Comparison of ENCODE assay signal across 31 cellular contexts in the genomic region with DNA sequence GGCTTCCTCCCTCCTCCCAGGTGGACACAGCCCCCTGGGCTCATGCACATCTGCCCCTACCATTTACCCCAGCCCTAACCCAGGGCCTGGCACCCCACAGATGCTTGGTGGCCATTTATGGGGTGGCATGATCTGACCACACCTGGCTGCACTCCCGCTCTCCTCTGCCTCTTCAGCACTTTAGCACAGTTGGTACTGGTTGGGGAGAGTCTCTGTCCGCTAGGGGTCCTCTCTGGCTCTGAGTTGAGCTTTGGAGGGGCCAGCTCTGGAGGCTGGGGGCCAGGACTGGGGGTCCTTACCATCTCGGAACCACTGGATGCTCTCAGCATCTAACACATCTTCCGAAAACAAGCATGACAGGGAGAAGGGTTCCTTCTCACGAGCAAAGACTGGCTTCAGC. TPM values are rescaled to one million over a fixed set of nuclear protein-coding genes. Genes with fewer than 3 reads are reported as not detected.
DNase-seq lines count a peak whose midpoint lies in the region; ATAC-seq, FAIRE-seq and TF ChIP-seq lines count a peak whose summit lies in the region.
"Had no signal": no experiment of that assay in that cellular context is flagged by ENCODE, and none has a peak within 500 bp of the region (broad histone marks: within the 10 kb centered on the region; RNA-seq: fewer than 3 reads in every experiment).

No MANE protein-coding gene starts in this region.

- no peak overlapping the region for H4K8ac ChIP-seq in H1 (ENCODE audit: extremely low read depth, insufficient read depth, low read length)

- no peak overlapping the region for H3K9ac ChIP-seq in H1 (replicated peaks in 1 of 4; ENCODE audit: extremely low read depth in 1 of 4, low read depth in 3 of 4, low read length in 3 of 4)
- peak overlapping the region in 1 of 3 donors; percentile 79 for H3K9ac ChIP-seq in skeletal muscle tissue (ENCODE audit: low read depth in 1 of 3, low read length in 3 of 3)
- H3K9ac ChIP-seq: BLaER1, GM23248 had no signal

- H3K18ac ChIP-seq in H1 (ENCODE audit: extremely low read depth, low read length), result no peak overlapping the region

- H2BK15ac ChIP-seq in H1 (ENCODE audit: low read length), result no peak overlapping the region

- H3K4me1 ChIP-seq in right cardiac atrium (ENCODE audit: control insufficient read depth, insufficient read depth, low read length), result peaks cover 8% of the 10 kb centered on the region
- H3K4me1 ChIP-seq in H1 (replicated peaks in 1 of 4; ENCODE audit: control insufficient read depth in 3 of 4, insufficient read depth in 4 of 4, low read length in 3 of 4), result peaks cover 0 to 6% (median 2%) of the 10 kb centered on the region in 4 experiments; a peak in 3 of 7 replicates
- H3K4me1 ChIP-seq in skeletal muscle tissue (ENCODE audit: control insufficient read depth in 3 of 3, insufficient read depth in 3 of 3, low read length in 3 of 3), result peaks cover 42 to 72% (median 69%) of the 10 kb centered on the region in 3 donors
- H3K4me1 ChIP-seq: Caco-2 had no signal

- 0 out of 2 replicates have a peak overlapping the region, but pooled peaks have one; percentile 32 for H2BK20ac ChIP-seq in H1 (ENCODE audit: low read length)

- TF ChIP-seq CTCF in H1 (IDR thresholded peaks at IDR 0.05; ENCODE audit: control extremely low read depth in 1 of 3, insufficient read depth in 1 of 3, low read depth in 1 of 3, low read length in 3 of 3), result peak; percentile 48 to 57 (median 48)

- no peak overlapping the region for H3K4me3 Mint-ChIP-seq in activated T-cell treated with anti-CD3 and anti-CD28 coated beads, Interleukin-2, amount 50 U/mL, for 4 hours
- H3K4me3 Mint-ChIP-seq: activated naive CD8-positive, alpha-beta T cell treated with anti-CD3 and anti-CD28 coated beads, Interleukin-2, amount 50 U/mL, for 24 hours had no signal

- H3K4me3 ChIP-seq in right cardiac atrium (ENCODE audit: low read length) (no peak overlapping the region), H1 (ENCODE audit: extremely low read depth in 1 of 4, insufficient read depth in 2 of 4, low read depth in 3 of 4, low read length in 4 of 4) (no peak overlapping the region), skeletal muscle tissue (ENCODE audit: low read length in 3 of 3) (no peak overlapping the region)
- H3K4me3 ChIP-seq: BLaER1, GM23248, testis had no signal

- DNase-seq in right cardiac atrium, result no peak
- no peak for DNase-seq in Right ventricle myocardium inferior (ENCODE audit: missing footprints)
- DNase-seq in NCI-H69 (lab: John Stamatoyannopoulos, UW), result peak; percentile 62
- peak in 1 of 2 experiments; percentile 63 for DNase-seq in H1 (ENCODE audit: low read depth in 1 of 2, low spot score in 2 of 2)
- DNase-seq in activated T-cell treated with anti-CD3 and anti-CD28 coated beads, Interleukin-2, amount 50 U/mL, for 4 hours, result no peak
- DNase-seq: activated CD4-positive, alpha-beta T cell treated with anti-CD3 and anti-CD28 coated beads for 4 hours; activated gamma-delta T cell treated with Interleukin-2 at 50 U/mL for 16 hours; activated naive CD8-positive, alpha-beta T cell treated with anti-CD3 and anti-CD28 coated beads, Interleukin-2, amount 50 U/mL, for 24 hours; Caco-2; effector CD8-positive, alpha-beta T cell; erythroblast; GF-D8; GM23248; head of caudate nucleus; KBM-7; mesenchymal stem cell; NCI-H1105; NCI-H2029; NCI-H526 treated with DMSO at 0.1 percent for 48 hours; stimulated activated naive CD8-positive, alpha-beta T cell treated with anti-CD3 and anti-CD28 coated beads, Interleukin-15, Interleukin-2, amounts not matched to agents 100 U/mL and 50 U/mL, for 24 hours; testis had no signal

- no peaks in the 10 kb centered on the region for H3K36me3 ChIP-seq in H1 (ENCODE audit: control insufficient read depth in 2 of 4, insufficient read depth in 4 of 4, low read length in 3 of 4)
- H3K36me3 ChIP-seq in skeletal muscle tissue (ENCODE audit: control insufficient read depth in 3 of 3, insufficient read depth in 3 of 3, low read length in 3 of 3), result peaks cover 23 to 56% (median 26%) of the 10 kb centered on the region in 3 donors
- H3K36me3 ChIP-seq: BLaER1 had no signal

- H3K23me2 ChIP-seq in H1 (ENCODE audit: low read depth, low read length), result no peaks in the 10 kb centered on the region

- ATAC-seq in right cardiac atrium (no peak), Right ventricle myocardium inferior (no peak), HG03159 (IDR thresholded peaks at IDR 0.05; ENCODE audit: unreplicated experiment) (no peak), GM18517 (IDR thresholded peaks at IDR 0.05; ENCODE audit: unreplicated experiment) (no peak)
- no peak for ATAC-seq in activated T-cell treated with anti-CD3 and anti-CD28 coated beads, Interleukin-2, amount 50 U/mL, for 4 hours
- ATAC-seq: activated naive CD8-positive, alpha-beta T cell treated with anti-CD3 and anti-CD28 coated beads, Interleukin-2, amount 50 U/mL, for 24 hours; stimulated activated naive CD8-positive, alpha-beta T cell treated with anti-CD3 and anti-CD28 coated beads, Interleukin-15, Interleukin-2, amounts not matched to agents 100 U/mL and 50 U/mL, for 24 hours had no signal

- no peak overlapping the region for H3K56ac ChIP-seq in H1 (replicated peaks; ENCODE audit: insufficient read length, low read depth, low read length)

- no peak overlapping the region for H2AK5ac ChIP-seq in H1 (ENCODE audit: low read depth, low read length)

- no peak overlapping the region for H4K5ac ChIP-seq in H1 (ENCODE audit: insufficient read length, low read depth, low read length)

- POLR2A ChIA-PET in H1 (lab: Charles Lee; ENCODE audit: partially characterized antibody), result interaction anchor here (1.0 kb wide), 1 partner anchor 14 kb away, joined by 4 read pairs; no protein-coding TSS in a partner anchor

- H3K27me3 ChIP-seq in right cardiac atrium (ENCODE audit: control insufficient read depth, insufficient read depth) (no peaks in the 10 kb centered on the region), H1 (replicated peaks in 1 of 4; ENCODE audit: control insufficient read depth in 3 of 4, extremely low read depth in 1 of 4, insufficient read depth in 3 of 4, low read length in 3 of 4) (no peaks in the 10 kb centered on the region), skeletal muscle tissue (ENCODE audit: control insufficient read depth in 3 of 3, insufficient read depth in 3 of 3, low read length in 3 of 3) (peaks cover 0 to 3% (median 0%) of the 10 kb centered on the region in 3 donors)
- H3K27me3 ChIP-seq: BLaER1, testis had no signal

- H2BK5ac ChIP-seq in H1 (ENCODE audit: low read depth, low read length), result no peak overlapping the region

- no peaks in the 10 kb centered on the region for H3K36me3 Mint-ChIP-seq in activated T-cell treated with anti-CD3 and anti-CD28 coated beads, Interleukin-2, amount 50 U/mL, for 4 hours (ENCODE audit: insufficient read depth)

- no peaks in the 10 kb centered on the region for H3K4me1 Mint-ChIP-seq in activated T-cell treated with anti-CD3 and anti-CD28 coated beads, Interleukin-2, amount 50 U/mL, for 4 hours (ENCODE audit: low read depth)

- intact Hi-C loops in right cardiac atrium (cut with DNase I), result no loop called here
- intact Hi-C loops in Right ventricle myocardium inferior (cut with DNase I), result no loop called here

- H4K91ac ChIP-seq in H1 (replicated peaks; ENCODE audit: insufficient read length, low read length), result no peak overlapping the region

- H4K20me1 ChIP-seq in H1 (replicated peaks in 1 of 2; ENCODE audit: control insufficient read depth in 1 of 2, insufficient read depth in 2 of 2, low read length in 2 of 2), result no peaks in the 10 kb centered on the region
- H4K20me1 ChIP-seq: BLaER1 had no signal

- FAIRE-seq in H1 (lab: Jason Lieb, UNC), result no peak

- H3K79me2 ChIP-seq in H1 (ENCODE audit: control insufficient read depth in 1 of 2, insufficient read depth in 2 of 2, low read length in 2 of 2), result no peaks in the 10 kb centered on the region

- no peak overlapping the region for H3K4me2 ChIP-seq in H1 (ENCODE audit: insufficient read depth in 1 of 2, low read depth in 2 of 2, low read length in 2 of 2)
- H3K4me2 ChIP-seq: BLaER1 had no signal

- no peak overlapping the region for H2AFZ ChIP-seq in H1 (ENCODE audit: low read length)
- H2AFZ ChIP-seq: GM23248 had no signal

- TF ChIP-seq POLR2A in H1 (IDR thresholded peaks at IDR 0.05; ENCODE audit: control extremely low read depth in 1 of 2, low read depth in 2 of 2, low read length in 2 of 2), result no peak

- H3K79me1 ChIP-seq in H1 (ENCODE audit: low read depth, low read length), result no peaks in the 10 kb centered on the region

- CTCF ChIA-PET in H1 (lab: Charles Lee; ENCODE audit: partially characterized antibody), result interaction anchor here (0.6 to 5.0 kb wide), 12 partner anchors 8 to 90 kb away, joined by 3 to 35 read pairs (median 4); a partner anchor contains a TSS

- peaks cover 5% of the 10 kb centered on the region for H3K27me3 Mint-ChIP-seq in activated T-cell treated with anti-CD3 and anti-CD28 coated beads, Interleukin-2, amount 50 U/mL, for 4 hours (ENCODE audit: low read depth)

- H2BK120ac ChIP-seq in H1 (replicated peaks; ENCODE audit: low read depth, low read length), result no peak overlapping the region

- no peaks in the 10 kb centered on the region for H3K9me3 Mint-ChIP-seq in activated T-cell treated with anti-CD3 and anti-CD28 coated beads, Interleukin-2, amount 50 U/mL, for 4 hours
- H3K9me3 Mint-ChIP-seq: activated naive CD8-positive, alpha-beta T cell treated with anti-CD3 and anti-CD28 coated beads, Interleukin-2, amount 50 U/mL, for 24 hours had no signal

- no peak overlapping the region for H3K14ac ChIP-seq in H1 (ENCODE audit: insufficient read length)

- H3K27ac ChIP-seq in right cardiac atrium (ENCODE audit: low read length) (peak overlapping the region; percentile 14), H1 (ENCODE audit: low read depth, low read length) (no peak overlapping the region), skeletal muscle tissue (ENCODE audit: low read depth, low read length) (peak overlapping the region; percentile 97)
- H3K27ac ChIP-seq: BLaER1, GM23248, testis had no signal

- peak; percentile 32 to 53; a peak in 3 of 4 replicates for TF ChIP-seq RAD21 in H1 (IDR thresholded peaks at IDR 0.05 in 1 of 2, conservative IDR thresholded peaks at IDR 0.05 in 1 of 2; ENCODE audit: low read depth in 2 of 2, low read length in 2 of 2)

- WGBS in right cardiac atrium, result 76% methylated on average over 5 of the region's 5 CpGs
- WGBS in H1 (ENCODE audit: extremely low coverage in 1 of 2, insufficient coverage in 1 of 2, insufficient read length in 1 of 2, insufficient replicate concordance in 2 of 2, low coverage in 1 of 2, low lambda C conversion rate in 2 of 2, missing lambda C conversion rate in 1 of 2), 2 experiments, result 78% methylated on average over 5 of the region's 5 CpGs; no CpG with 5 or more reads in 1 of the 2 experiments

- H2BK12ac ChIP-seq in H1 (ENCODE audit: low read depth, low read length), result no peak overlapping the region

- H3K9me3 ChIP-seq in right cardiac atrium (ENCODE audit: control insufficient read depth, low read length) (no peaks in the 10 kb centered on the region), H1 (ENCODE audit: insufficient read depth in 2 of 2, low read depth in 1 of 2, low read length in 1 of 2) (no peaks in the 10 kb centered on the region), skeletal muscle tissue (ENCODE audit: control insufficient read depth in 3 of 3, low read length in 3 of 3) (no peaks in the 10 kb centered on the region)
- H3K9me3 ChIP-seq: BLaER1, Caco-2, testis had no signal

- H3K4ac ChIP-seq in H1 (replicated peaks; ENCODE audit: insufficient read length, low read depth, low read length), result no peak overlapping the region

- no peak for TF ChIP-seq EP300 in H1 (IDR thresholded peaks at IDR 0.05; ENCODE audit: borderline replicate concordance in 1 of 2, low read depth in 2 of 2, low read length in 2 of 2)

- no peak overlapping the region for H3K23ac ChIP-seq in H1 (ENCODE audit: insufficient read length)

RNA-seq across cellular contexts. Expression of a gene that starts 17.4 kb away (rescaled TPM):
- total RNA-seq in right cardiac atrium, result 100 to 1,000 TPM; 202 to 292 (median 241) TPM
- polyA plus RNA-seq in right cardiac atrium, result 258 TPM
- total RNA-seq in Right ventricle myocardium inferior, result 403 TPM
- total RNA-seq in H1 (2021; fragmentation: NEBNext Ultra II Directional; extraction: Animal tissue kit (Norgen Biotek cat#: 25700)), result 0.09 and 0.36 TPM in 2 replicates
- 0.05 and 0.08 TPM in 2 replicates for polyA plus RNA-seq in H1 (2011; rRNA removed)
- 0.04 TPM for polyA plus RNA-seq in H1 (2011; cell fraction: cytosol; rRNA removed)
- polyA plus RNA-seq in H1 (2011; cell fraction: nucleus; rRNA removed), result 0.04 TPM
- polyA plus RNA-seq in H1 (2012, experiment 1 of 2), result 0.09 to 0.28 TPM (median 0.14 TPM) in 4 replicates
- polyA plus RNA-seq in H1 (2012, experiment 2 of 2), result 0.04 TPM
- polyA plus RNA-seq in H1 (2013, experiment 1 of 2), result 0.06 TPM
- polyA plus RNA-seq in H1 (2013, experiment 2 of 2), result 0.06 TPM
- polyA minus RNA-seq in H1 (2011; rRNA and poly(A)+ RNA removed), result 0.12 and 0.19 TPM in 2 replicates
- not detected for polyA minus RNA-seq in H1 (2011; cell fraction: cytosol; rRNA and poly(A)+ RNA removed)
- polyA minus RNA-seq in H1 (2011; cell fraction: nucleus; rRNA and poly(A)+ RNA removed), result 0.20 TPM
- total RNA-seq in skeletal muscle tissue, result 340 TPM
- total RNA-seq in activated T-cell treated with anti-CD3 and anti-CD28 coated beads, Interleukin-2, amount 50 U/mL, for 4 hours, result not detected
- total RNA-seq: Caco-2; T-helper 2 cell treated with Interferon-gamma antibody and Interleukin-4, amounts not matched to agents 100 ng/mL and 5 ng/mL, for 36 hours had no signal

RNA-seq across cellular contexts. Expression of a gene that starts 48.4 kb away (rescaled TPM):
- total RNA-seq in right cardiac atrium (under 1 TPM; 0.28 to 0.51 (median 0.30) TPM), Right ventricle myocardium inferior (0.24 TPM), skeletal muscle tissue (not detected)
- polyA plus RNA-seq in right cardiac atrium (0.29 TPM), H1 (2011; rRNA removed) (0.32 and 0.44 TPM in 2 replicates)
- 0.17 and 0.21 TPM in 2 replicates for total RNA-seq in H1 (2021; fragmentation: NEBNext Ultra II Directional; extraction: Animal tissue kit (Norgen Biotek cat#: 25700))
- 0.41 TPM for polyA plus RNA-seq in H1 (2011; cell fraction: cytosol; rRNA removed)
- 0.68 TPM for polyA plus RNA-seq in H1 (2011; cell fraction: nucleus; rRNA removed)
- 0.27 to 0.57 TPM (median 0.38 TPM) in 4 replicates for polyA plus RNA-seq in H1 (2012, experiment 1 of 2)
- 0.24 TPM for polyA plus RNA-seq in H1 (2012, experiment 2 of 2)
- 0.18 TPM for polyA plus RNA-seq in H1 (2013, experiment 1 of 2)
- polyA plus RNA-seq in H1 (2013, experiment 2 of 2), result 0.22 TPM
- polyA minus RNA-seq in H1 (2011; rRNA and poly(A)+ RNA removed), result 0.17 and 0.47 TPM in 2 replicates
- not detected for polyA minus RNA-seq in H1 (2011; cell fraction: cytosol; rRNA and poly(A)+ RNA removed)
- polyA minus RNA-seq in H1 (2011; cell fraction: nucleus; rRNA and poly(A)+ RNA removed), result 0.40 TPM
- total RNA-seq in activated T-cell treated with anti-CD3 and anti-CD28 coated beads, Interleukin-2, amount 50 U/mL, for 4 hours, result under 1 TPM in 1 of 3 donors, not detected in 2; 0.08 TPM
- total RNA-seq: chondrocyte; GM23248; MCF 10A; myocyte; pulmonary artery endothelial cell; T-helper 2 cell treated with Interferon-gamma antibody and Interleukin-4, amounts not matched to agents 100 ng/mL and 5 ng/mL, for 36 hours; urinary bladder had no signal

Comparison
In these comparisons a context has a peak if more than half of its experiments do, and no peak if none do; other contexts are left out.
1. RNA of a gene that starts 17.4 kb away (total RNA-seq): 403 TPM in Right ventricle myocardium inferior (single experiment), 340 TPM in skeletal muscle tissue (single experiment) and 202 to 292 TPM in right cardiac atrium; 0.09 to 0.36 TPM in H1 and not detected in activated T-cell treated with anti-CD3 and anti-CD28 coated beads, Interleukin-2, amount 50 U/mL, for 4 hours; every median in the first group is over 100 times any median in the second.